ENCODE assay signal across 8 cellular contexts in the genomic region with DNA sequence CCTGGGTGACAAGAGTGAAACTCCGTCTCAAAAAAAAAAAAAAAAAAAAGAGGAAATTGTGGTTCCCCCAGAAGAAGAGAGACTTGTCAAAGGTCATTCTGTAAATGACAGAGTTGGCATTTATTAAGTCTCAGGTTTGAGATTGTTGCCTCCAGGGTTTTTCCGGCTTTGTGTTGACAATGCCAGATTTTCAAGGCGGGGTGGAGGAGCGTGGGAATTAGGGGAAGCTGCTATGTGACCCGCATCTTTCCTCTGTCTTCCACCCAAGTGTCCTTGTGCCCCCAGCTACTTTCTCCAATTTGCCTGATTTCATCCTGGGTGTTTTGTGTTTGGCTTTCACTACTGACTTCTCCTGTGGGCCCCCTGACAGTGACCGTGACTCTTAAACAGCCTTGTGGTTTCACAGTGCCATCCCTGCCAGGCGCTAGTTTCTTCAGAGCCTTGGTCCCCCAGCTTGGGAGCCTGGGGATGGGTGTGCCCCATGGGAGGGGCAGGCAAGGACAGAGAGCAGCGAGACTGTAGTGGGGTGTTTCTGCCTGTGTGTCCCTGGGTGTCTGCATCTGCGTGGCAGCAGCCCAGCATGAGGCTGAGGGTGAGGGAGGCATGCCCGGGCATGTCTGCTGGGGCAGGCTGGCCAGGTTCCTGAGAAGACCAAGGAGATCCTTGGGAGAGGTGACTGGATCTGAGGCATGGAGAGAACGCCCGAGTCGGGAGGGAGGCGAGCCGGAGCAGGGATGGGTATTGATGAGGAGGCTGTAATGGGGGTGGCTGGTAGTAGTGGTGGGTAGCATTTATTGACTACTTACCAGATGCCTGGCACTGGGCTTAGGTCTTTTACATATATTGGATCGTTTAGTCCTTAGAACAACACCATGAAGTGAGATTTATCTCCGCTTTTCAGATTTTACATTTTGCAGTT. TPM values are rescaled to one million over a fixed set of nuclear protein-coding genes. Genes with fewer than 3 reads are reported as not detected.
A peak's percentile ranks its signal among the peaks of the same experiment; 100 is the strongest.
DNase-seq lines count a peak whose midpoint lies in the region; ATAC-seq and TF ChIP-seq lines count a peak whose summit lies in the region.

No MANE protein-coding gene starts in this region.

- in situ Hi-C loops in ACHN (cut with HindIII; ENCODE audit: low pct_ligation_motif_present, low pct_unique_long_range_greater_than_20kb, low sequenced_read_pairs) = no loop called here

- H3K9me3 ChIP-seq in iPS-15b (ENCODE audit: control insufficient read depth, insufficient read depth, low read length) = no peaks in the 10 kb centered on the region

- H3K4me3 ChIP-seq in GM12865 (ENCODE audit: low read depth, low read length) (peak overlapping the region; percentile 59), iPS-15b (ENCODE audit: low read depth, low read length) (no peak overlapping the region)

- peak overlapping the region; percentile 95 to 99 for H3K27ac Mint-ChIP-seq in activated naive CD4-positive, alpha-beta T cell treated with anti-CD3 and anti-CD28 coated beads, Interleukin-2, amount 50 U/mL, for 72 hours

- H3K4me1 ChIP-seq in iPS-15b (ENCODE audit: control insufficient read depth, insufficient read depth, low read length) = peaks cover 11% of the 10 kb centered on the region

- no peaks in the 10 kb centered on the region for H3K27me3 ChIP-seq in iPS-15b (ENCODE audit: control insufficient read depth, insufficient read depth, low read length)

- peak; percentile 38 for ATAC-seq in HG02798 (IDR thresholded peaks at IDR 0.05; ENCODE audit: poor library complexity, unreplicated experiment)
- ATAC-seq in activated naive CD4-positive, alpha-beta T cell treated with anti-CD3 and anti-CD28 coated beads, Interleukin-2, amount 50 U/mL, for 72 hours = peak; percentile 69 to 78

- H3K36me3 Mint-ChIP-seq in activated naive CD4-positive, alpha-beta T cell treated with anti-CD3 and anti-CD28 coated beads, Interleukin-2, amount 50 U/mL, for 72 hours = no peaks in the 10 kb centered on the region

- DNase-seq in ACHN (peak; percentile 76), GM12865 (ENCODE audit: low read depth) (peak; percentile 86), NCI-H446 (lab: John Stamatoyannopoulos, UW) (peak; percentile 45 to 77), NCI-H1092 treated with DMSO at 0.1 percent for 48 hours (lab: John Stamatoyannopoulos, UW) (no peak)
- DNase-seq in activated naive CD4-positive, alpha-beta T cell treated with anti-CD3 and anti-CD28 coated beads, Interleukin-2, amount 50 U/mL, for 72 hours (ENCODE audit: low spot score in 2 of 2) = peak; percentile 32 to 82
- DNase-seq in stimulated activated naive CD4-positive, alpha-beta T cell treated with Interleukin-2 at 50 U/mL for 16 hours (lab: John Stamatoyannopoulos, UW) = peak; percentile 18

- H3K9me3 Mint-ChIP-seq in activated naive CD4-positive, alpha-beta T cell treated with anti-CD3 and anti-CD28 coated beads, Interleukin-2, amount 50 U/mL, for 72 hours = no peaks in the 10 kb centered on the region

- H3K36me3 ChIP-seq in iPS-15b (ENCODE audit: control insufficient read depth, insufficient read depth, low read length) = no peaks in the 10 kb centered on the region

- H3K9ac ChIP-seq in iPS-15b (ENCODE audit: low read depth, low read length) = peak overlapping the region; percentile 54

- TF ChIP-seq CTCF in GM12865 (IDR thresholded peaks at IDR 0.05; ENCODE audit: insufficient read depth, low read depth, low read length, missing control alignments) = no peak

RNA-seq across cellular contexts. Expression of a gene that starts 46.3 kb away (rescaled TPM):
- total RNA-seq in activated naive CD4-positive, alpha-beta T cell treated with anti-CD3 and anti-CD28 coated beads, Interleukin-2, amount 50 U/mL, for 72 hours = 10 to 100 TPM; 20.3 to 68.4 TPM
